1 cellular context compared by ENCODE assay signal in the genomic region with DNA sequence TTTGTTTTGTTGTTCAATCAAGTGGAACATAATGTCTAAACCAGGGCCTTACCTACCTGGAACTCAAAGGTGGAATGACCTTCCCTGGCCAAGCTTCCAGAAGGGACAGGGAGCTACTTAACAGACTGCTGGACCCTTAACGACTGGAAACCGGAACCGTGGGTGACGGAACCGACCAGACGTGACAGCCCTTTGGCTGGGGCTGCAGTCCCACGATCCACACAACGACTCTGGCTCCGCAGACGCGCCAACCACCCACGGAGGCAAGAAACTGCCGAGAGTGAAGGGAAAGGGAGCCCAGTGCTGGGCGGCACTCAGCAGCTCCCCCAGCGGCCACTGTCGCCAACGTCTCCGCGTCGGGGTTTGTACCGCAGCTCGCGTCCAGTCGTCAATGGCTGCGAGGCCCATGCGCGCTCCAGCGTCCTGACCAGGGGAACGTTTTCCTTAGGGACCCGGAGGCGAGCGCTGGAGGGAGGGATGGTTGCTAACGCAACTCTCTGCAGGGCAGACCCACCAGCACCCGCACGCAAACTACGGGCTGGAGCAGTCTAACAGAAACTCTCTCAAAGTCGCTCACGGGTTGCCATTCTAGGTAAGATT.
TF ChIP-seq lines count a peak whose summit lies in the region.

No MANE protein-coding gene starts in this region.

TF ChIP-seq in HepG2, 621 proteins besides CTCF, POLR2A, EP300 and RAD21 (continued from another document and continues in another):
- TF ChIP-seq, protein P1, sequence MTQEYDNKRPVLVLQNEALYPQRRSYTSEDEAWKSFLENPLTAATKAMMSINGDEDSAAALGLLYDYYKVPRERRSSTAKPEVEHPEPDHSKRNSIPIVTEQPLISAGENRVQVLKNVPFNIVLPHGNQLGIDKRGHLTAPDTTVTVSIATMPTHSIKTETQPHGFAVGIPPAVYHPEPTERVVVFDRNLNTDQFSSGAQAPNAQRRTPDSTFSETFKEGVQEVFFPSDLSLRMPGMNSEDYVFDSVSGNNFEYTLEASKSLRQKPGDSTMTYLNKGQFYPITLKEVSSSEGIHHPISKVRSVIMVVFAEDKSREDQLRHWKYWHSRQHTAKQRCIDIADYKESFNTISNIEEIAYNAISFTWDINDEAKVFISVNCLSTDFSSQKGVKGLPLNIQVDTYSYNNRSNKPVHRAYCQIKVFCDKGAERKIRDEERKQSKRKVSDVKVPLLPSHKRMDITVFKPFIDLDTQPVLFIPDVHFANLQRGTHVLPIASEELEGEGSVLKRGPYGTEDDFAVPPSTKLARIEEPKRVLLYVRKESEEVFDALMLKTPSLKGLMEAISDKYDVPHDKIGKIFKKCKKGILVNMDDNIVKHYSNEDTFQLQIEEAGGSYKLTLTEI (CRISPR knock-in tag; conservative IDR thresholded peaks at IDR 0.05): no peak
- peak; percentile 77 for TF ChIP-seq ZNF121 (CRISPR knock-in tag; IDR thresholded peaks at IDR 0.05)
- TF ChIP-seq, protein P2, sequence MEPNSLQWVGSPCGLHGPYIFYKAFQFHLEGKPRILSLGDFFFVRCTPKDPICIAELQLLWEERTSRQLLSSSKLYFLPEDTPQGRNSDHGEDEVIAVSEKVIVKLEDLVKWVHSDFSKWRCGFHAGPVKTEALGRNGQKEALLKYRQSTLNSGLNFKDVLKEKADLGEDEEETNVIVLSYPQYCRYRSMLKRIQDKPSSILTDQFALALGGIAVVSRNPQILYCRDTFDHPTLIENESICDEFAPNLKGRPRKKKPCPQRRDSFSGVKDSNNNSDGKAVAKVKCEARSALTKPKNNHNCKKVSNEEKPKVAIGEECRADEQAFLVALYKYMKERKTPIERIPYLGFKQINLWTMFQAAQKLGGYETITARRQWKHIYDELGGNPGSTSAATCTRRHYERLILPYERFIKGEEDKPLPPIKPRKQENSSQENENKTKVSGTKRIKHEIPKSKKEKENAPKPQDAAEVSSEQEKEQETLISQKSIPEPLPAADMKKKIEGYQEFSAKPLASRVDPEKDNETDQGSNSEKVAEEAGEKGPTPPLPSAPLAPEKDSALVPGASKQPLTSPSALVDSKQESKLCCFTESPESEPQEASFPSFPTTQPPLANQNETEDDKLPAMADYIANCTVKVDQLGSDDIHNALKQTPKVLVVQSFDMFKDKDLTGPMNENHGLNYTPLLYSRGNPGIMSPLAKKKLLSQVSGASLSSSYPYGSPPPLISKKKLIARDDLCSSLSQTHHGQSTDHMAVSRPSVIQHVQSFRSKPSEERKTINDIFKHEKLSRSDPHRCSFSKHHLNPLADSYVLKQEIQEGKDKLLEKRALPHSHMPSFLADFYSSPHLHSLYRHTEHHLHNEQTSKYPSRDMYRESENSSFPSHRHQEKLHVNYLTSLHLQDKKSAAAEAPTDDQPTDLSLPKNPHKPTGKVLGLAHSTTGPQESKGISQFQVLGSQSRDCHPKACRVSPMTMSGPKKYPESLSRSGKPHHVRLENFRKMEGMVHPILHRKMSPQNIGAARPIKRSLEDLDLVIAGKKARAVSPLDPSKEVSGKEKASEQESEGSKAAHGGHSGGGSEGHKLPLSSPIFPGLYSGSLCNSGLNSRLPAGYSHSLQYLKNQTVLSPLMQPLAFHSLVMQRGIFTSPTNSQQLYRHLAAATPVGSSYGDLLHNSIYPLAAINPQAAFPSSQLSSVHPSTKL (CRISPR knock-in tag; IDR thresholded peaks at IDR 0.05): peak; percentile 48; the same call in 1 of the 2 replicates
- TF ChIP-seq ZMYM3 (CRISPR knock-in tag; IDR thresholded peaks at IDR 0.05): peak; percentile 90
- no peak for TF ChIP-seq ZNF83 (CRISPR knock-in tag; IDR thresholded peaks at IDR 0.05; ENCODE audit: borderline replicate concordance)
- no peak for TF ChIP-seq TMF1 (CRISPR knock-in tag; IDR thresholded peaks at IDR 0.05; ENCODE audit: low read depth)
- no peak for TF ChIP-seq MTF2 (CRISPR knock-in tag; IDR thresholded peaks at IDR 0.05; ENCODE audit: borderline replicate concordance)
- peak; percentile 25; the same call in 1 of the 2 replicates for TF ChIP-seq ZNF263 (CRISPR knock-in tag; IDR thresholded peaks at IDR 0.05)
- TF ChIP-seq ZFP41 (CRISPR knock-in tag; IDR thresholded peaks at IDR 0.05; ENCODE audit: borderline replicate concordance): no peak
- peak; percentile 81 for TF ChIP-seq GATAD2A (CRISPR knock-in tag; IDR thresholded peaks at IDR 0.05)
- 0 out of 2 replicates have a peak, but pooled peaks have one; percentile 62 for TF ChIP-seq SRY (CRISPR knock-in tag; IDR thresholded peaks at IDR 0.05)
- 0 out of 2 replicates have a peak, but pooled peaks have one; percentile 22 for TF ChIP-seq ZNF780A (CRISPR knock-in tag; IDR thresholded peaks at IDR 0.05)
- no peak for TF ChIP-seq ZNF138 (CRISPR knock-in tag; IDR thresholded peaks at IDR 0.05; ENCODE audit: low read depth)
- TF ChIP-seq, protein P3, sequence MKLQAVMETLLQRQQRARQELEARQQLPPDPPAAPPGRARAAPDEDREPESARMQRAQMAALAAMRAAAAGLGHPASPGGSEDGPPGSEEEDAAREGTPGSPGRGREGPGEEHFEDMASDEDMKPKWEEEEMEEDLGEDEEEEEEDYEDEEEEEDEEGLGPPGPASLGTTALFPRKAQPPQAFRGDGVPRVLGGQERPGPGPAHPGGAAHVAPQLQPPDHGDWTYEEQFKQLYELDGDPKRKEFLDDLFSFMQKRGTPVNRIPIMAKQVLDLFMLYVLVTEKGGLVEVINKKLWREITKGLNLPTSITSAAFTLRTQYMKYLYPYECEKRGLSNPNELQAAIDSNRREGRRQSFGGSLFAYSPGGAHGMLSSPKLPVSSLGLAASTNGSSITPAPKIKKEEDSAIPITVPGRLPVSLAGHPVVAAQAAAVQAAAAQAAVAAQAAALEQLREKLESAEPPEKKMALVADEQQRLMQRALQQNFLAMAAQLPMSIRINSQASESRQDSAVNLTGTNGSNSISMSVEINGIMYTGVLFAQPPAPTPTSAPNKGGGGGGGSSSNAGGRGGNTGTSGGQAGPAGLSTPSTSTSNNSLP (IDR thresholded peaks at IDR 0.05; ENCODE audit: low read depth, low read length): no peak
- TF ChIP-seq SYNCRIP (IDR thresholded peaks at IDR 0.05; ENCODE audit: insufficient read depth, low read depth, low read length): no peak
- TF ChIP-seq POLR2G (IDR thresholded peaks at IDR 0.05; ENCODE audit: low read depth, low read length): no peak
- peak; percentile 26 for TF ChIP-seq TBL1XR1 (IDR thresholded peaks at IDR 0.05; ENCODE audit: borderline replicate concordance, low read length, partially characterized antibody)
- no peak for TF ChIP-seq ZEB1 (IDR thresholded peaks at IDR 0.05; ENCODE audit: insufficient replicate concordance, low read depth)
- TF ChIP-seq GFI1 (CRISPR knock-in tag; IDR thresholded peaks at IDR 0.05; ENCODE audit: borderline replicate concordance): no peak
- TF ChIP-seq, protein P4, sequence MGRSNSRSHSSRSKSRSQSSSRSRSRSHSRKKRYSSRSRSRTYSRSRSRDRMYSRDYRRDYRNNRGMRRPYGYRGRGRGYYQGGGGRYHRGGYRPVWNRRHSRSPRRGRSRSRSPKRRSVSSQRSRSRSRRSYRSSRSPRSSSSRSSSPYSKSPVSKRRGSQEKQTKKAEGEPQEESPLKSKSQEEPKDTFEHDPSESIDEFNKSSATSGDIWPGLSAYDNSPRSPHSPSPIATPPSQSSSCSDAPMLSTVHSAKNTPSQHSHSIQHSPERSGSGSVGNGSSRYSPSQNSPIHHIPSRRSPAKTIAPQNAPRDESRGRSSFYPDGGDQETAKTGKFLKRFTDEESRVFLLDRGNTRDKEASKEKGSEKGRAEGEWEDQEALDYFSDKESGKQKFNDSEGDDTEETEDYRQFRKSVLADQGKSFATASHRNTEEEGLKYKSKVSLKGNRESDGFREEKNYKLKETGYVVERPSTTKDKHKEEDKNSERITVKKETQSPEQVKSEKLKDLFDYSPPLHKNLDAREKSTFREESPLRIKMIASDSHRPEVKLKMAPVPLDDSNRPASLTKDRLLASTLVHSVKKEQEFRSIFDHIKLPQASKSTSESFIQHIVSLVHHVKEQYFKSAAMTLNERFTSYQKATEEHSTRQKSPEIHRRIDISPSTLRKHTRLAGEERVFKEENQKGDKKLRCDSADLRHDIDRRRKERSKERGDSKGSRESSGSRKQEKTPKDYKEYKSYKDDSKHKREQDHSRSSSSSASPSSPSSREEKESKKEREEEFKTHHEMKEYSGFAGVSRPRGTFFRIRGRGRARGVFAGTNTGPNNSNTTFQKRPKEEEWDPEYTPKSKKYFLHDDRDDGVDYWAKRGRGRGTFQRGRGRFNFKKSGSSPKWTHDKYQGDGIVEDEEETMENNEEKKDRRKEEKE (IDR thresholded peaks at IDR 0.05): no peak
- TF ChIP-seq MXD4 (CRISPR knock-in tag; IDR thresholded peaks at IDR 0.05): 0 out of 2 replicates have a peak, but pooled peaks have one; percentile 38
- TF ChIP-seq, protein P5, sequence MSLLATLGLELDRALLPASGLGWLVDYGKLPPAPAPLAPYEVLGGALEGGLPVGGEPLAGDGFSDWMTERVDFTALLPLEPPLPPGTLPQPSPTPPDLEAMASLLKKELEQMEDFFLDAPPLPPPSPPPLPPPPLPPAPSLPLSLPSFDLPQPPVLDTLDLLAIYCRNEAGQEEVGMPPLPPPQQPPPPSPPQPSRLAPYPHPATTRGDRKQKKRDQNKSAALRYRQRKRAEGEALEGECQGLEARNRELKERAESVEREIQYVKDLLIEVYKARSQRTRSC (CRISPR knock-in tag; IDR thresholded peaks at IDR 0.05; ENCODE audit: low read depth): no peak
- TF ChIP-seq HCFC1 (IDR thresholded peaks at IDR 0.05; ENCODE audit: low read depth, low read length): no peak; the same call in 1 of the 2 replicates
- TF ChIP-seq GLI4 (CRISPR knock-in tag; IDR thresholded peaks at IDR 0.05; ENCODE audit: borderline replicate concordance): peak; percentile 78; the same call in 1 of the 2 replicates
- TF ChIP-seq, protein P6, sequence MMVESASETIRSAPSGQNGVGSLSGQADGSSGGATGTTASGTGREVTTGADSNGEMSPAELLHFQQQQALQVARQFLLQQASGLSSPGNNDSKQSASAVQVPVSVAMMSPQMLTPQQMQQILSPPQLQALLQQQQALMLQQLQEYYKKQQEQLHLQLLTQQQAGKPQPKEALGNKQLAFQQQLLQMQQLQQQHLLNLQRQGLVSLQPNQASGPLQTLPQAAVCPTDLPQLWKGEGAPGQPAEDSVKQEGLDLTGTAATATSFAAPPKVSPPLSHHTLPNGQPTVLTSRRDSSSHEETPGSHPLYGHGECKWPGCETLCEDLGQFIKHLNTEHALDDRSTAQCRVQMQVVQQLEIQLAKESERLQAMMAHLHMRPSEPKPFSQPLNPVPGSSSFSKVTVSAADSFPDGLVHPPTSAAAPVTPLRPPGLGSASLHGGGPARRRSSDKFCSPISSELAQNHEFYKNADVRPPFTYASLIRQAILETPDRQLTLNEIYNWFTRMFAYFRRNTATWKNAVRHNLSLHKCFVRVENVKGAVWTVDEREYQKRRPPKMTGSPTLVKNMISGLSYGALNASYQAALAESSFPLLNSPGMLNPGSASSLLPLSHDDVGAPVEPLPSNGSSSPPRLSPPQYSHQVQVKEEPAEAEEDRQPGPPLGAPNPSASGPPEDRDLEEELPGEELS (CRISPR knock-in tag; IDR thresholded peaks at IDR 0.05): no peak
- TF ChIP-seq, protein P7, sequence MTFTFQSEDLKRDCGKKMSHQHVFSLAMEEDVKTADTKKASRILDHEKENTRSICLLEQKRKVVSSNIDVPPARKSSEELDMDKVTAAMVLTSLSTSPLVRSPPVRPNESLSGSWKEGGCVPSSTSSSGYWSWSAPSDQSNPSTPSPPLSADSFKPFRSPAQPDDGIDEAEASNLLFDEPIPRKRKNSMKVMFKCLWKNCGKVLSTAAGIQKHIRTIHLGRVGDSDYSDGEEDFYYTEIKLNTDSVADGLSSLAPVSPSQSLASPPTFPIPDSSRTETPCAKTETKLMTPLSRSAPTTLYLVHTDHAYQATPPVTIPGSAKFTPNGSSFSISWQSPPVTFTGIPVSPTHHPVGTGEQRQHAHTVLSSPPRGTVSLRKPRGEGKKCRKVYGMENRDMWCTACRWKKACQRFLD (CRISPR knock-in tag; IDR thresholded peaks at IDR 0.05; ENCODE audit: borderline replicate concordance): no peak
- TF ChIP-seq, protein P8, sequence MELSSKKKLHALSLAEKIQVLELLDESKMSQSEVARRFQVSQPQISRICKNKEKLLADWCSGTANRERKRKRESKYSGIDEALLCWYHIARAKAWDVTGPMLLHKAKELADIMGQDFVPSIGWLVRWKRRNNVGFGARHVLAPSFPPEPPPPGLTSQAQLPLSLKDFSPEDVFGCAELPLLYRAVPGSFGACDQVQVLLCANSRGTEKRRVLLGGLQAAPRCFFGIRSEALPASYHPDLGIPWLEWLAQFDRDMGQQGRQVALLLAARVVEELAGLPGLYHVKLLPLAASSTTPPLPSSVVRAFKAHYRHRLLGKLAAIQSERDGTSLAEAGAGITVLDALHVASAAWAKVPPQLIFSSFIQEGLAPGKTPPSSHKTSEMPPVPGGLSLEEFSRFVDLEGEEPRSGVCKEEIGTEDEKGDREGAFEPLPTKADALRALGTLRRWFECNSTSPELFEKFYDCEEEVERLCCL (CRISPR knock-in tag; IDR thresholded peaks at IDR 0.05; ENCODE audit: borderline replicate concordance): no peak
- no peak for TF ChIP-seq ZNF550 (CRISPR knock-in tag; IDR thresholded peaks at IDR 0.05; ENCODE audit: borderline replicate concordance)
- TF ChIP-seq ZNF337 (CRISPR knock-in tag; IDR thresholded peaks at IDR 0.05; ENCODE audit: borderline replicate concordance, low read depth): no peak
- TF ChIP-seq, protein P9, sequence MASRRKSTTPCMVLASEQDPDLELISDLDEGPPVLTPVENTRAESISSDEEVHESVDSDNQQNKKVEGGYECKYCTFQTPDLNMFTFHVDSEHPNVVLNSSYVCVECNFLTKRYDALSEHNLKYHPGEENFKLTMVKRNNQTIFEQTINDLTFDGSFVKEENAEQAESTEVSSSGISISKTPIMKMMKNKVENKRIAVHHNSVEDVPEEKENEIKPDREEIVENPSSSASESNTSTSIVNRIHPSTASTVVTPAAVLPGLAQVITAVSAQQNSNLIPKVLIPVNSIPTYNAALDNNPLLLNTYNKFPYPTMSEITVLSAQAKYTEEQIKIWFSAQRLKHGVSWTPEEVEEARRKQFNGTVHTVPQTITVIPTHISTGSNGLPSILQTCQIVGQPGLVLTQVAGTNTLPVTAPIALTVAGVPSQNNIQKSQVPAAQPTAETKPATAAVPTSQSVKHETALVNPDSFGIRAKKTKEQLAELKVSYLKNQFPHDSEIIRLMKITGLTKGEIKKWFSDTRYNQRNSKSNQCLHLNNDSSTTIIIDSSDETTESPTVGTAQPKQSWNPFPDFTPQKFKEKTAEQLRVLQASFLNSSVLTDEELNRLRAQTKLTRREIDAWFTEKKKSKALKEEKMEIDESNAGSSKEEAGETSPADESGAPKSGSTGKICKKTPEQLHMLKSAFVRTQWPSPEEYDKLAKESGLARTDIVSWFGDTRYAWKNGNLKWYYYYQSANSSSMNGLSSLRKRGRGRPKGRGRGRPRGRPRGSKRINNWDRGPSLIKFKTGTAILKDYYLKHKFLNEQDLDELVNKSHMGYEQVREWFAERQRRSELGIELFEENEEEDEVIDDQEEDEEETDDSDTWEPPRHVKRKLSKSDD (CRISPR knock-in tag; IDR thresholded peaks at IDR 0.05; ENCODE audit: low read depth): peak; percentile 95
- TF ChIP-seq ZNF225 (CRISPR knock-in tag; IDR thresholded peaks at IDR 0.05): peak; percentile 20; the same call in 1 of the 2 replicates
- TF ChIP-seq, protein P10, sequence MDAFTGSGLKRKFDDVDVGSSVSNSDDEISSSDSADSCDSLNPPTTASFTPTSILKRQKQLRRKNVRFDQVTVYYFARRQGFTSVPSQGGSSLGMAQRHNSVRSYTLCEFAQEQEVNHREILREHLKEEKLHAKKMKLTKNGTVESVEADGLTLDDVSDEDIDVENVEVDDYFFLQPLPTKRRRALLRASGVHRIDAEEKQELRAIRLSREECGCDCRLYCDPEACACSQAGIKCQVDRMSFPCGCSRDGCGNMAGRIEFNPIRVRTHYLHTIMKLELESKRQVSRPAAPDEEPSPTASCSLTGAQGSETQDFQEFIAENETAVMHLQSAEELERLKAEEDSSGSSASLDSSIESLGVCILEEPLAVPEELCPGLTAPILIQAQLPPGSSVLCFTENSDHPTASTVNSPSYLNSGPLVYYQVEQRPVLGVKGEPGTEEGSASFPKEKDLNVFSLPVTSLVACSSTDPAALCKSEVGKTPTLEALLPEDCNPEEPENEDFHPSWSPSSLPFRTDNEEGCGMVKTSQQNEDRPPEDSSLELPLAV (CRISPR knock-in tag; conservative IDR thresholded peaks at IDR 0.05; ENCODE audit: low read depth): no peak
- peak; percentile 99 for TF ChIP-seq ZBTB38 (CRISPR knock-in tag; IDR thresholded peaks at IDR 0.05)
